ENCODE assay signal across 9 cellular contexts in the genomic region with DNA sequence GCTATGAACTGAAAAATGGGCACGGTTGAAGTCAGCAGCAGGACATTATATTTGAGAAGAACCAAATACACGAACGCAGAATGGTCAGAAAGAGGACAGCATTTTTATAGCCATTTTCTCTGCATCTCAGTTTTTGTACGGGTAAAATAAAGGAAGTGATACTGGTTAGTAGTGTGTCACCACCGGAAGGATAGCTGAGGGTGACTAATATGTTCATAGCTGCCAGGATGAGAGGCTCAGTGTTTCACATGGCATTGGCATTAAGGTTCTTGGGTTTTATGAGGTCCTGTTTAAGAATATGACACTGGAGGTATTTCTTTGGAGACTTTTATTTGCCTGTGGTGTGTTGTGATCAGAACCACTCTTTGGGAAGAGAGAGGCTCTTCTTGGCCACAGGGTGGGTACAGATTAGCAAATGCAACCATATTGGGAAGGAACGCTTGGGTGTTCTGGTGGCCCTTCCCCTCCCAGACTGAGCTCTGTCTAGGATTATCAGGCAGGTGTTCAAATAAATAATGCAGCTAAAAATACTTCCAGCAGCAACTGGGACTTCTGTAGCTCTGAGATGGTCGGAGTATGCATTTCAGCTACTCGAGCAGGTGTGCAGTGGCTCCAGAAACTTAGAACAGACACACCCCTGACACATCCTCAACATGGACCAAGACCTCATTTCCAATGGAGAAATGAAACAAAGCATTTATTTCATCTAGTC.
DNase-seq lines count a peak whose midpoint lies in the region; ATAC-seq and TF ChIP-seq lines count a peak whose summit lies in the region.
"Had no signal": no experiment of that assay in that cellular context is flagged by ENCODE, and none has a peak within 500 bp of the region (broad histone marks: within the 10 kb centered on the region; RNA-seq: fewer than 3 reads in every experiment).

No MANE protein-coding gene starts in this region.

- H3K36me3 ChIP-seq in breast epithelium (no peaks in the 10 kb centered on the region), tibial nerve (no peaks in the 10 kb centered on the region)

- peak; percentile 63 for DNase-seq in MCF 10A (ENCODE audit: unreplicated experiment)
- DNase-seq in breast epithelium (ENCODE audit: low spot score in 2 of 2), result no peak
- DNase-seq in astrocyte of the spinal cord (ENCODE audit: low read depth, low spot score), result peak; percentile 33
- no peak for DNase-seq in nucleus accumbens (lab: John Stamatoyannopoulos, UW)
- DNase-seq in stimulated activated CD4-positive, alpha-beta T cell treated with anti-CD3 and anti-CD28 coated beads, Interleukin-1b, Interleukin-23, amount 100 ng/mL, for 48 hours, result no peak
- no peak for DNase-seq in tibial nerve (ENCODE audit: low spot score in 2 of 2)
- DNase-seq in NCI-H345 (lab: John Stamatoyannopoulos, UW), result no peak

- H3K27ac Mint-ChIP-seq in MCF 10A (ENCODE audit: low read depth, unreplicated experiment), result no peak overlapping the region

- H3K4me3 ChIP-seq in breast epithelium (no peak overlapping the region), astrocyte of the spinal cord (ENCODE audit: low read depth, low read length) (no peak overlapping the region), tibial nerve (no peak overlapping the region)

- peak in 1 of 2 donors; percentile 14 for TF ChIP-seq EP300 in tibial nerve (IDR thresholded peaks at IDR 0.05)

- peak; percentile 76 for ATAC-seq in HG03558 (IDR thresholded peaks at IDR 0.05; ENCODE audit: extremely low read depth, unreplicated experiment)

- H3K9me3 Mint-ChIP-seq in MCF 10A (ENCODE audit: unreplicated experiment), result no peaks in the 10 kb centered on the region

- H3K27ac ChIP-seq in breast epithelium, result no peak overlapping the region
- no peak overlapping the region for H3K27ac ChIP-seq in tibial nerve
- H3K27ac ChIP-seq: C4-2B had no signal

- H3K4me3 Mint-ChIP-seq in MCF 10A (ENCODE audit: unreplicated experiment), result no peak overlapping the region

- H3K27me3 ChIP-seq in breast epithelium (no peaks in the 10 kb centered on the region), tibial nerve (no peaks in the 10 kb centered on the region)

- intact Hi-C loops in MCF 10A (cut with micrococcal nuclease) (no loop called here), breast epithelium (cut with DNase I; ENCODE audit: low total_unique reads) (no loop called here)

- CTCF ChIA-PET in MCF 10A (lab: Yijun Ruan, JAX), result interaction anchor here (0.6 to 1.2 kb wide), 6 partner anchors 8 to 893 kb away, joined by 3 to 5 read pairs (median 4); no protein-coding TSS in a partner anchor

- TF ChIP-seq POLR2A in breast epithelium (IDR thresholded peaks at IDR 0.05) (no peak), tibial nerve (IDR thresholded peaks at IDR 0.05) (no peak)

- BruUV-seq in MCF 10A (replicated peaks; lab: Mats Ljungman, UMichigan), result no TSS peak

- no peaks in the 10 kb centered on the region for H3K36me3 Mint-ChIP-seq in MCF 10A (ENCODE audit: insufficient read depth, unreplicated experiment)

- TF ChIP-seq CTCF in MCF 10A (IDR thresholded peaks at IDR 0.05; ENCODE audit: unreplicated experiment) (no peak), breast epithelium (IDR thresholded peaks at IDR 0.05) (no peak), astrocyte of the spinal cord (IDR thresholded peaks at IDR 0.05; ENCODE audit: low read depth, low read length) (no peak), tibial nerve (IDR thresholded peaks at IDR 0.05) (no peak)

- no peaks in the 10 kb centered on the region for H3K9me3 ChIP-seq in breast epithelium
- H3K9me3 ChIP-seq in tibial nerve, result no peaks in the 10 kb centered on the region

- H3K27me3 Mint-ChIP-seq in MCF 10A (ENCODE audit: insufficient read depth, unreplicated experiment), result no peaks in the 10 kb centered on the region

- H3K4me1 ChIP-seq in breast epithelium (peaks cover 0 to 8% of the 10 kb centered on the region in 2 donors), tibial nerve (peaks cover 0 to 90% (median 7%) of the 10 kb centered on the region in 4 donors)

- POLR2A ChIA-PET in MCF 10A (lab: Yijun Ruan, JAX), result interaction anchor here (1.2 kb wide), 1 partner anchor 153 kb away, joined by 3 read pairs; no protein-coding TSS in a partner anchor

- H3K4me1 Mint-ChIP-seq in MCF 10A (ENCODE audit: insufficient read depth, unreplicated experiment), result peaks cover 26% of the 10 kb centered on the region

- 85 to 94% methylated on average over 8 of the region's 8 CpGs for WGBS in tibial nerve, 2 donors

- in situ Hi-C loops in astrocyte of the spinal cord (cut with HindIII; ENCODE audit: low sequenced_read_pairs), result no loop called here

Comparison
In these comparisons a context has a peak if more than half of its experiments do, and no peak if none do; other contexts are left out.
1. DNase-seq: peak in MCF 10A (single experiment) and astrocyte of the spinal cord (single experiment); none in breast epithelium (0 of 2), nucleus accumbens (0 of 56), stimulated activated CD4-positive, alpha-beta T cell treated with anti-CD3 and anti-CD28 coated beads, Interleukin-1b, Interleukin-23, amount 100 ng/mL, for 48 hours (single experiment), tibial nerve (0 of 2) and NCI-H345 (single experiment).